In genomic region chr20:35294293-35294685, GRCh38 we compare ENCODE assay signal across 2 cellular contexts.
TF ChIP-seq lines count a peak whose summit lies in the region.

No MANE protein-coding gene starts in this region.

TF ChIP-seq in HEK293, 187 proteins besides CTCF, POLR2A, EP300 and RAD21:
- TF ChIP-seq ZSCAN5A (tag by site-specific recombination; IDR thresholded peaks at IDR 0.05) (no peak), EGR2 (tag by site-specific recombination; IDR thresholded peaks at IDR 0.05; ENCODE audit: low read depth) (peak; percentile 24; the same call in 1 of the 2 replicates), ZNF266 (tag by site-specific recombination; IDR thresholded peaks at IDR 0.05; ENCODE audit: low read depth) (no peak), ZNF621 (tag by site-specific recombination; IDR thresholded peaks at IDR 0.05) (no peak), PRDM1 (tag by site-specific recombination; IDR thresholded peaks at IDR 0.05) (no peak), GLIS1 (tag by site-specific recombination; IDR thresholded peaks at IDR 0.05) (peak; percentile 94), ZBTB10 (tag by site-specific recombination; IDR thresholded peaks at IDR 0.05) (no peak)
TF ChIP-seq in HEK293: peak in this region for 2.

TF ChIP-seq in IMR-90, 13 proteins besides CTCF, POLR2A, EP300 and RAD21 (continued from another document):
- TF ChIP-seq, protein P1, sequence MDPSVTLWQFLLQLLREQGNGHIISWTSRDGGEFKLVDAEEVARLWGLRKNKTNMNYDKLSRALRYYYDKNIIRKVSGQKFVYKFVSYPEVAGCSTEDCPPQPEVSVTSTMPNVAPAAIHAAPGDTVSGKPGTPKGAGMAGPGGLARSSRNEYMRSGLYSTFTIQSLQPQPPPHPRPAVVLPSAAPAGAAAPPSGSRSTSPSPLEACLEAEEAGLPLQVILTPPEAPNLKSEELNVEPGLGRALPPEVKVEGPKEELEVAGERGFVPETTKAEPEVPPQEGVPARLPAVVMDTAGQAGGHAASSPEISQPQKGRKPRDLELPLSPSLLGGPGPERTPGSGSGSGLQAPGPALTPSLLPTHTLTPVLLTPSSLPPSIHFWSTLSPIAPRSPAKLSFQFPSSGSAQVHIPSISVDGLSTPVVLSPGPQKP (IDR thresholded peaks at IDR 0.05; ENCODE audit: borderline replicate concordance, low read depth, low read length) = no peak
- TF ChIP-seq NFE2L2 (IDR thresholded peaks at IDR 0.05; ENCODE audit: low read depth, low read length) (no peak), MAZ (IDR thresholded peaks at IDR 0.05; ENCODE audit: borderline replicate concordance, low read depth, low read length) (no peak), CHD1 (IDR thresholded peaks at IDR 0.05; ENCODE audit: low read depth, low read length) (no peak), MXI1 (IDR thresholded peaks at IDR 0.05; ENCODE audit: borderline replicate concordance, low read depth, low read length) (no peak), SMC3 (IDR thresholded peaks at IDR 0.05; ENCODE audit: low read depth, low read length) (no peak), RCOR1 (IDR thresholded peaks at IDR 0.05; ENCODE audit: insufficient replicate concordance, low read length) (no peak), CEBPB (IDR thresholded peaks at IDR 0.05; ENCODE audit: low read depth, low read length) (no peak), USF2 (IDR thresholded peaks at IDR 0.05; ENCODE audit: low read depth, low read length) (no peak), FOS (IDR thresholded peaks at IDR 0.05; ENCODE audit: low read depth, low read length) (no peak), BHLHE40 (IDR thresholded peaks at IDR 0.05; ENCODE audit: low read depth, low read length) (no peak)
